In genomic region chr11:115132829-115133228, GRCh38 we compare ENCODE assay signal across 13 cellular contexts.
DNase-seq lines count a peak whose midpoint lies in the region; ATAC-seq, FAIRE-seq and TF ChIP-seq lines count a peak whose summit lies in the region.
"Had no signal": no experiment of that assay in that cellular context is flagged by ENCODE, and none has a peak within 500 bp of the region (broad histone marks: within the 10 kb centered on the region; RNA-seq: fewer than 3 reads in every experiment).

No MANE protein-coding gene starts in this region.

- no peak for TF ChIP-seq POLR2A in GM12892 (IDR thresholded peaks at IDR 0.05; ENCODE audit: low read depth, low read length)

- DNase-seq in AG04449 (ENCODE audit: low read depth, low spot score), result no peak
- DNase-seq in GM12892 (ENCODE audit: insufficient read length), result peak; percentile 29
- DNase-seq in NCI-H526 treated with DMSO at 0.1 percent for 48 hours (lab: John Stamatoyannopoulos, UW), result peak; percentile 21
- peak; percentile 54 for DNase-seq in iPS-NIHi7 (ENCODE audit: extremely low spot score)
- no peak for DNase-seq in amniotic stem cell (lab: John Stamatoyannopoulos, UW)
- DNase-seq: cortex of kidney; hippocampal formation; NCI-H187; stimulated activated CD4-positive, alpha-beta T cell treated with anti-CD3 and anti-CD28 coated beads, Interleukin-4, amount 100 ng/mL, for 1 hour; SW 1271 had no signal

- CTCF ChIA-PET in AG04449 (lab: Yijun Ruan, JAX), result no interaction called here

- POLR2A ChIA-PET in AG04449 (lab: Yijun Ruan, JAX), result no interaction called here

- ATAC-seq in HG02884 (IDR thresholded peaks at IDR 0.05; ENCODE audit: unreplicated experiment), result no peak
- ATAC-seq in HG03354 (IDR thresholded peaks at IDR 0.05; ENCODE audit: poor library complexity, severe bottlenecking, unreplicated experiment), result no peak
- ATAC-seq in HG03039 (IDR thresholded peaks at IDR 0.05; ENCODE audit: unreplicated experiment), result no peak

- peak; percentile 8 for TF ChIP-seq CTCF in AG04449 (IDR thresholded peaks at IDR 0.05; ENCODE audit: insufficient read depth, low read length, missing control alignments)

- peak; percentile 61 for FAIRE-seq in GM12892 (lab: Jason Lieb, UNC)

- H3K4me3 ChIP-seq in AG04449 (ENCODE audit: low read depth, low read length), result no peak overlapping the region

Comparison
In these comparisons a context has a peak if more than half of its experiments do, and no peak if none do; other contexts are left out.
1. DNase-seq: peak in GM12892 (single experiment), NCI-H526 treated with DMSO at 0.1 percent for 48 hours (single experiment) and iPS-NIHi7 (single experiment); none in AG04449 (single experiment) and amniotic stem cell (single experiment).